In genomic region chr10:125878957-125879835, GRCh38 we compare ENCODE assay signal across 1 cellular context.
TF ChIP-seq lines count a peak whose summit lies in the region.

No MANE protein-coding gene starts in this region.

TF ChIP-seq in IMR-90, 13 proteins besides CTCF, POLR2A, EP300 and RAD21:
- TF ChIP-seq MXI1 (IDR thresholded peaks at IDR 0.05; ENCODE audit: borderline replicate concordance, low read depth, low read length) (no peak), USF2 (IDR thresholded peaks at IDR 0.05; ENCODE audit: low read depth, low read length) (no peak), RCOR1 (IDR thresholded peaks at IDR 0.05; ENCODE audit: insufficient replicate concordance, low read length) (no peak), MAFK (IDR thresholded peaks at IDR 0.05; ENCODE audit: low read depth, low read length) (no peak), MAZ (IDR thresholded peaks at IDR 0.05; ENCODE audit: borderline replicate concordance, low read depth, low read length) (no peak), SMC3 (IDR thresholded peaks at IDR 0.05; ENCODE audit: low read depth, low read length) (no peak), FOS (IDR thresholded peaks at IDR 0.05; ENCODE audit: low read depth, low read length) (peak; percentile 81), ELK1 (IDR thresholded peaks at IDR 0.05; ENCODE audit: borderline replicate concordance, low read depth, low read length) (no peak), NFE2L2 (IDR thresholded peaks at IDR 0.05; ENCODE audit: low read depth, low read length) (peak; percentile 39; the same call in 1 of the 2 replicates), CHD1 (IDR thresholded peaks at IDR 0.05; ENCODE audit: low read depth, low read length) (no peak), RFX5 (IDR thresholded peaks at IDR 0.05; ENCODE audit: low read depth, low read length) (no peak), CEBPB (IDR thresholded peaks at IDR 0.05; ENCODE audit: low read depth, low read length) (peak; percentile 39; the same call in 1 of the 2 replicates), BHLHE40 (IDR thresholded peaks at IDR 0.05; ENCODE audit: low read depth, low read length) (no peak)
